1 cellular context compared by ENCODE assay signal in genomic region chr17:31521632-31522283, GRCh38.
TF ChIP-seq lines count a peak whose summit lies in the region.

No MANE protein-coding gene starts in this region.

TF ChIP-seq in HCT116, 20 proteins besides CTCF, POLR2A, EP300 and RAD21 (continued from another document):
- TF ChIP-seq REST (IDR thresholded peaks at IDR 0.05; ENCODE audit: low read depth) (no peak), CEBPB (IDR thresholded peaks at IDR 0.05; ENCODE audit: low read depth) (no peak), JUND (IDR thresholded peaks at IDR 0.05) (no peak), FOSL1 (IDR thresholded peaks at IDR 0.05; ENCODE audit: low read depth) (no peak)
